In the genomic region with DNA sequence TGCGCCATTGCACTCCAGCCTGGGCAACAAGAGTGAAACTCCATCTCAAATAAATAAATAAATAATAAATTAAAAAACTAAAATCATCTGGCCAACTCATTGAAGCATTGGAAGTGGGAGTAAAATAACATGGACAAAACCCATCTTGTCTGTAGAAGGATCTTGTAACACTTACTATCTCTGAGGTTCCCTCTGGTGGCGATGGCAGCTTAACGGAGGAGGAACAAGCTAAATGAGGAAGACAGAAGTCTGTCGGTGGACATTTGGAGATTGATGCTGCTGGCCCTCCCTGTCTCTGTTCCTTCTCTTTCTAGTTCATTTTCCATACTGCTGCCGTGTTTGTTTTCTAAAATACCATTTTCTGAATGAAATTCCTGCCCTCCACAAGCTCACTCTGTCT, we compare ENCODE assay signal across 2 cellular contexts.
TF ChIP-seq lines count a peak whose summit lies in the region.

No MANE protein-coding gene starts in this region.

TF ChIP-seq in GM12878, 131 proteins besides CTCF, POLR2A, EP300 and RAD21 (continued from another document):
- TF ChIP-seq, protein P1, sequence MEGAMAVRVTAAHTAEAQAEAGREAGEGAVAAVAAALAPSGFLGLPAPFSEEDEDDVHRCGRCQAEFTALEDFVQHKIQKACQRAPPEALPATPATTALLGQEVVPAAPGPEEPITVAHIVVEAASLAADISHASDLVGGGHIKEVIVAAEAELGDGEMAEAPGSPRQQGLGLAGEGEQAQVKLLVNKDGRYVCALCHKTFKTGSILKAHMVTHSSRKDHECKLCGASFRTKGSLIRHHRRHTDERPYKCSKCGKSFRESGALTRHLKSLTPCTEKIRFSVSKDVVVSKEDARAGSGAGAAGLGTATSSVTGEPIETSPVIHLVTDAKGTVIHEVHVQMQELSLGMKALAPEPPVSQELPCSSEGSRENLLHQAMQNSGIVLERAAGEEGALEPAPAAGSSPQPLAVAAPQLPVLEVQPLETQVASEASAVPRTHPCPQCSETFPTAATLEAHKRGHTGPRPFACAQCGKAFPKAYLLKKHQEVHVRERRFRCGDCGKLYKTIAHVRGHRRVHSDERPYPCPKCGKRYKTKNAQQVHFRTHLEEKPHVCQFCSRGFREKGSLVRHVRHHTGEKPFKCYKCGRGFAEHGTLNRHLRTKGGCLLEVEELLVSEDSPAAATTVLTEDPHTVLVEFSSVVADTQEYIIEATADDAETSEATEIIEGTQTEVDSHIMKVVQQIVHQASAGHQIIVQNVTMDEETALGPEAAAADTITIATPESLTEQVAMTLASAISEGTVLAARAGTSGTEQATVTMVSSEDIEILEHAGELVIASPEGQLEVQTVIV (IDR thresholded peaks at IDR 0.05; ENCODE audit: borderline replicate concordance, partially characterized antibody) = no peak
- TF ChIP-seq CHD4 (IDR thresholded peaks at IDR 0.05) (no peak), RBBP5 (conservative IDR thresholded peaks at IDR 0.05) (no peak), FOS (IDR thresholded peaks at IDR 0.05; ENCODE audit: borderline replicate concordance, extremely low read depth, insufficient read length) (no peak), DPF2 (IDR thresholded peaks at IDR 0.05) (no peak), MYB (IDR thresholded peaks at IDR 0.05; ENCODE audit: borderline replicate concordance, low read depth, low read length) (no peak), CREB1 (IDR thresholded peaks at IDR 0.05; ENCODE audit: low read depth) (no peak), NR2C2 (IDR thresholded peaks at IDR 0.05; ENCODE audit: borderline replicate concordance, control insufficient read depth, insufficient read length, low read depth) (no peak), ZNF24 (IDR thresholded peaks at IDR 0.05) (no peak), FOXM1 (IDR thresholded peaks at IDR 0.05; ENCODE audit: low read depth, low read length) (no peak), IRF4 (IDR thresholded peaks at IDR 0.05; ENCODE audit: low read depth, low read length) (no peak), TAF1 (IDR thresholded peaks at IDR 0.05; ENCODE audit: borderline replicate concordance, low read depth, low read length) (no peak), POLR2AphosphoS5 (IDR thresholded peaks at IDR 0.05; ENCODE audit: low read length) (no peak), RCOR1 (conservative IDR thresholded peaks at IDR 0.05; ENCODE audit: low read depth, low read length) (no peak)
- TF ChIP-seq, protein P2, sequence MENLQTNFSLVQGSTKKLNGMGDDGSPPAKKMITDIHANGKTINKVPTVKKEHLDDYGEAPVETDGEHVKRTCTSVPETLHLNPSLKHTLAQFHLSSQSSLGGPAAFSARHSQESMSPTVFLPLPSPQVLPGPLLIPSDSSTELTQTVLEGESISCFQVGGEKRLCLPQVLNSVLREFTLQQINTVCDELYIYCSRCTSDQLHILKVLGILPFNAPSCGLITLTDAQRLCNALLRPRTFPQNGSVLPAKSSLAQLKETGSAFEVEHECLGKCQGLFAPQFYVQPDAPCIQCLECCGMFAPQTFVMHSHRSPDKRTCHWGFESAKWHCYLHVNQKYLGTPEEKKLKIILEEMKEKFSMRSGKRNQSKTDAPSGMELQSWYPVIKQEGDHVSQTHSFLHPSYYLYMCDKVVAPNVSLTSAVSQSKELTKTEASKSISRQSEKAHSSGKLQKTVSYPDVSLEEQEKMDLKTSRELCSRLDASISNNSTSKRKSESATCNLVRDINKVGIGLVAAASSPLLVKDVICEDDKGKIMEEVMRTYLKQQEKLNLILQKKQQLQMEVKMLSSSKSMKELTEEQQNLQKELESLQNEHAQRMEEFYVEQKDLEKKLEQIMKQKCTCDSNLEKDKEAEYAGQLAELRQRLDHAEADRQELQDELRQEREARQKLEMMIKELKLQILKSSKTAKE (IDR thresholded peaks at IDR 0.05; ENCODE audit: low read depth, poor library complexity, severe bottlenecking) = no peak
- TF ChIP-seq, protein P3, sequence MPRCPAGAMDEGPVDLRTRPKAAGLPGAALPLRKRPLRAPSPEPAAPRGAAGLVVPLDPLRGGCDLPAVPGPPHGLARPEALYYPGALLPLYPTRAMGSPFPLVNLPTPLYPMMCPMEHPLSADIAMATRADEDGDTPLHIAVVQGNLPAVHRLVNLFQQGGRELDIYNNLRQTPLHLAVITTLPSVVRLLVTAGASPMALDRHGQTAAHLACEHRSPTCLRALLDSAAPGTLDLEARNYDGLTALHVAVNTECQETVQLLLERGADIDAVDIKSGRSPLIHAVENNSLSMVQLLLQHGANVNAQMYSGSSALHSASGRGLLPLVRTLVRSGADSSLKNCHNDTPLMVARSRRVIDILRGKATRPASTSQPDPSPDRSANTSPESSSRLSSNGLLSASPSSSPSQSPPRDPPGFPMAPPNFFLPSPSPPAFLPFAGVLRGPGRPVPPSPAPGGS (IDR thresholded peaks at IDR 0.05; ENCODE audit: borderline replicate concordance, insufficient read depth, low read depth, low read length, poor library complexity, severe bottlenecking) = no peak
- TF ChIP-seq, protein P4, sequence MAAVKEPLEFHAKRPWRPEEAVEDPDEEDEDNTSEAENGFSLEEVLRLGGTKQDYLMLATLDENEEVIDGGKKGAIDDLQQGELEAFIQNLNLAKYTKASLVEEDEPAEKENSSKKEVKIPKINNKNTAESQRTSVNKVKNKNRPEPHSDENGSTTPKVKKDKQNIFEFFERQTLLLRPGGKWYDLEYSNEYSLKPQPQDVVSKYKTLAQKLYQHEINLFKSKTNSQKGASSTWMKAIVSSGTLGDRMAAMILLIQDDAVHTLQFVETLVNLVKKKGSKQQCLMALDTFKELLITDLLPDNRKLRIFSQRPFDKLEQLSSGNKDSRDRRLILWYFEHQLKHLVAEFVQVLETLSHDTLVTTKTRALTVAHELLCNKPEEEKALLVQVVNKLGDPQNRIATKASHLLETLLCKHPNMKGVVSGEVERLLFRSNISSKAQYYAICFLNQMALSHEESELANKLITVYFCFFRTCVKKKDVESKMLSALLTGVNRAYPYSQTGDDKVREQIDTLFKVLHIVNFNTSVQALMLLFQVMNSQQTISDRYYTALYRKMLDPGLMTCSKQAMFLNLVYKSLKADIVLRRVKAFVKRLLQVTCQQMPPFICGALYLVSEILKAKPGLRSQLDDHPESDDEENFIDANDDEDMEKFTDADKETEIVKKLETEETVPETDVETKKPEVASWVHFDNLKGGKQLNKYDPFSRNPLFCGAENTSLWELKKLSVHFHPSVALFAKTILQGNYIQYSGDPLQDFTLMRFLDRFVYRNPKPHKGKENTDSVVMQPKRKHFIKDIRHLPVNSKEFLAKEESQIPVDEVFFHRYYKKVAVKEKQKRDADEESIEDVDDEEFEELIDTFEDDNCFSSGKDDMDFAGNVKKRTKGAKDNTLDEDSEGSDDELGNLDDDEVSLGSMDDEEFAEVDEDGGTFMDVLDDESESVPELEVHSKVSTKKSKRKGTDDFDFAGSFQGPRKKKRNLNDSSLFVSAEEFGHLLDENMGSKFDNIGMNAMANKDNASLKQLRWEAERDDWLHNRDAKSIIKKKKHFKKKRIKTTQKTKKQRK (IDR thresholded peaks at IDR 0.05; ENCODE audit: low read depth, low read length) = no peak

TF ChIP-seq in liver, 16 proteins besides CTCF, POLR2A, EP300 and RAD21 (continued from another document):
- TF ChIP-seq, protein P5, sequence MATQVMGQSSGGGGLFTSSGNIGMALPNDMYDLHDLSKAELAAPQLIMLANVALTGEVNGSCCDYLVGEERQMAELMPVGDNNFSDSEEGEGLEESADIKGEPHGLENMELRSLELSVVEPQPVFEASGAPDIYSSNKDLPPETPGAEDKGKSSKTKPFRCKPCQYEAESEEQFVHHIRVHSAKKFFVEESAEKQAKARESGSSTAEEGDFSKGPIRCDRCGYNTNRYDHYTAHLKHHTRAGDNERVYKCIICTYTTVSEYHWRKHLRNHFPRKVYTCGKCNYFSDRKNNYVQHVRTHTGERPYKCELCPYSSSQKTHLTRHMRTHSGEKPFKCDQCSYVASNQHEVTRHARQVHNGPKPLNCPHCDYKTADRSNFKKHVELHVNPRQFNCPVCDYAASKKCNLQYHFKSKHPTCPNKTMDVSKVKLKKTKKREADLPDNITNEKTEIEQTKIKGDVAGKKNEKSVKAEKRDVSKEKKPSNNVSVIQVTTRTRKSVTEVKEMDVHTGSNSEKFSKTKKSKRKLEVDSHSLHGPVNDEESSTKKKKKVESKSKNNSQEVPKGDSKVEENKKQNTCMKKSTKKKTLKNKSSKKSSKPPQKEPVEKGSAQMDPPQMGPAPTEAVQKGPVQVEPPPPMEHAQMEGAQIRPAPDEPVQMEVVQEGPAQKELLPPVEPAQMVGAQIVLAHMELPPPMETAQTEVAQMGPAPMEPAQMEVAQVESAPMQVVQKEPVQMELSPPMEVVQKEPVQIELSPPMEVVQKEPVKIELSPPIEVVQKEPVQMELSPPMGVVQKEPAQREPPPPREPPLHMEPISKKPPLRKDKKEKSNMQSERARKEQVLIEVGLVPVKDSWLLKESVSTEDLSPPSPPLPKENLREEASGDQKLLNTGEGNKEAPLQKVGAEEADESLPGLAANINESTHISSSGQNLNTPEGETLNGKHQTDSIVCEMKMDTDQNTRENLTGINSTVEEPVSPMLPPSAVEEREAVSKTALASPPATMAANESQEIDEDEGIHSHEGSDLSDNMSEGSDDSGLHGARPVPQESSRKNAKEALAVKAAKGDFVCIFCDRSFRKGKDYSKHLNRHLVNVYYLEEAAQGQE (IDR thresholded peaks at IDR 0.05) = no peak
- no peak for TF ChIP-seq TAF1 (conservative IDR thresholded peaks at IDR 0.05)
- no peak for TF ChIP-seq SP1 (IDR thresholded peaks at IDR 0.05)
- no peak for TF ChIP-seq GABPA (IDR thresholded peaks at IDR 0.05 in 1 of 2, conservative IDR thresholded peaks at IDR 0.05 in 1 of 2)
- TF ChIP-seq, protein P6, sequence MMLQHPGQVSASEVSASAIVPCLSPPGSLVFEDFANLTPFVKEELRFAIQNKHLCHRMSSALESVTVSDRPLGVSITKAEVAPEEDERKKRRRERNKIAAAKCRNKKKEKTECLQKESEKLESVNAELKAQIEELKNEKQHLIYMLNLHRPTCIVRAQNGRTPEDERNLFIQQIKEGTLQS (IDR thresholded peaks at IDR 0.05) = no peak
- TF ChIP-seq NR2F2 (IDR thresholded peaks at IDR 0.05) = no peak
- no peak for TF ChIP-seq EGR1 (IDR thresholded peaks at IDR 0.05; ENCODE audit: low read depth in 2 of 2)
